8 cellular contexts compared by ENCODE assay signal in genomic region chr22:37199103-37199838, GRCh38. TPM values are rescaled to one million over a fixed set of nuclear protein-coding genes. Genes with fewer than 3 reads are reported as not detected.
DNase-seq lines count a peak whose midpoint lies in the region; ATAC-seq and TF ChIP-seq lines count a peak whose summit lies in the region.

No MANE protein-coding gene starts in this region.

- H3K36me3 Mint-ChIP-seq in natural killer cell treated with Interleukin-12 subunit alpha and Interleukin-12 subunit beta and Interleukin-15 and Interleukin-18, amount 100 ng/mL, for 72 hours, result no peaks in the 10 kb centered on the region

- peak; percentile 98 to 99 for ATAC-seq in natural killer cell treated with Interleukin-12 subunit alpha and Interleukin-12 subunit beta and Interleukin-15 and Interleukin-18, amount 100 ng/mL, for 72 hours
- peak; percentile 96 for ATAC-seq in stimulated activated naive CD8-positive, alpha-beta T cell treated with anti-CD3 and anti-CD28 coated beads, Interleukin-15, Interleukin-2, amounts not matched to agents 100 U/mL and 50 U/mL, for 24 hours

- H3K27ac Mint-ChIP-seq in natural killer cell treated with Interleukin-12 subunit alpha and Interleukin-12 subunit beta and Interleukin-15 and Interleukin-18, amount 100 ng/mL, for 72 hours, result peak overlapping the region; percentile 89 to 97

- H3K4me3 ChIP-seq in fibroblast of pulmonary artery (replicated peaks; ENCODE audit: low read depth, low read length), result peak overlapping the region; percentile 68

- peak; percentile 97 for TF ChIP-seq CTCF in LNCAP (IDR thresholded peaks at IDR 0.05)
- TF ChIP-seq CTCF in fibroblast of pulmonary artery (IDR thresholded peaks at IDR 0.05; ENCODE audit: low read length, missing control alignments), result peak; percentile 83

- no peaks in the 10 kb centered on the region for H3K9me3 Mint-ChIP-seq in natural killer cell treated with Interleukin-12 subunit alpha and Interleukin-12 subunit beta and Interleukin-15 and Interleukin-18, amount 100 ng/mL, for 72 hours

- peak overlapping the region; percentile 84 for H3K4me3 Mint-ChIP-seq in natural killer cell treated with Interleukin-12 subunit alpha and Interleukin-12 subunit beta and Interleukin-15 and Interleukin-18, amount 100 ng/mL, for 72 hours

- H3K27me3 Mint-ChIP-seq in natural killer cell treated with Interleukin-12 subunit alpha and Interleukin-12 subunit beta and Interleukin-15 and Interleukin-18, amount 100 ng/mL, for 72 hours, result no peaks in the 10 kb centered on the region

- DNase-seq in EL (peak; percentile 97), GOT3 (lab: John Stamatoyannopoulos, UW) (peak; percentile 97), RPMI8226 (peak; percentile 98), fibroblast of pulmonary artery (ENCODE audit: low read depth) (peak; percentile 98)
- DNase-seq in activated T-helper 9 cell treated with anti-CD3 and anti-CD28 coated beads, Interleukin-2, amount 50 U/mL, for 16 hours (ENCODE audit: low read depth), result peak; percentile 99
- peak; percentile 99 for DNase-seq in natural killer cell treated with Interleukin-12 subunit alpha and Interleukin-12 subunit beta and Interleukin-15 and Interleukin-18, amount 100 ng/mL, for 72 hours (ENCODE audit: low spot score)
- DNase-seq in stimulated activated naive CD8-positive, alpha-beta T cell treated with anti-CD3 and anti-CD28 coated beads, Interleukin-15, Interleukin-2, amounts not matched to agents 100 U/mL and 50 U/mL, for 24 hours, result peak; percentile 100

- H3K4me1 Mint-ChIP-seq in natural killer cell treated with Interleukin-12 subunit alpha and Interleukin-12 subunit beta and Interleukin-15 and Interleukin-18, amount 100 ng/mL, for 72 hours (ENCODE audit: low read depth in 2 of 2), result peaks cover 22 to 24% of the 10 kb centered on the region in 2 donors

RNA-seq across cellular contexts. Expression of gene C1QTNF6, which starts 11.2 kb away (rescaled TPM):
- total RNA-seq in natural killer cell treated with Interleukin-12 subunit alpha and Interleukin-12 subunit beta and Interleukin-15 and Interleukin-18, amount 100 ng/mL, for 72 hours, result 1 to 10 TPM; 1.3 to 3.9 TPM

RNA-seq across cellular contexts. Expression of gene SSTR3, which starts 13.0 kb away (rescaled TPM):
- under 1 TPM; 0.11 to 0.29 TPM for total RNA-seq in natural killer cell treated with Interleukin-12 subunit alpha and Interleukin-12 subunit beta and Interleukin-15 and Interleukin-18, amount 100 ng/mL, for 72 hours

RNA-seq across cellular contexts. Expression of gene RAC2, which starts 44.8 kb away (rescaled TPM):
- total RNA-seq in natural killer cell treated with Interleukin-12 subunit alpha and Interleukin-12 subunit beta and Interleukin-15 and Interleukin-18, amount 100 ng/mL, for 72 hours, result 1,000 to 10,000 TPM in 1 of 2 donors, 100 to 1,000 TPM in 1; 666 to 1,078 TPM

RNA-seq across cellular contexts. Expression of gene IL2RB, which starts 49.6 kb away (rescaled TPM):
- 100 to 1,000 TPM; 508 to 635 TPM for total RNA-seq in natural killer cell treated with Interleukin-12 subunit alpha and Interleukin-12 subunit beta and Interleukin-15 and Interleukin-18, amount 100 ng/mL, for 72 hours

Comparison
In these comparisons a context has a peak if more than half of its experiments do, and no peak if none do; other contexts are left out.
1. Peak in every context shown above with its lines: DNase-seq, ATAC-seq and H3K4me3 ChIP-seq.